In genomic region chr6:51678905-51679620, GRCh38 we compare ENCODE assay signal across 9 cellular contexts.
DNase-seq lines count a peak whose midpoint lies in the region; ATAC-seq and TF ChIP-seq lines count a peak whose summit lies in the region.
"Had no signal": no experiment of that assay in that cellular context is flagged by ENCODE, and none has a peak within 500 bp of the region (broad histone marks: within the 10 kb centered on the region; RNA-seq: fewer than 3 reads in every experiment).

No MANE protein-coding gene starts in this region.

- peak overlapping the region; percentile 75 for H3K27ac Mint-ChIP-seq in osteocyte (ENCODE audit: unreplicated experiment)
- H3K27ac Mint-ChIP-seq: activated T-cell treated with anti-CD3 and anti-CD28 coated beads, Interleukin-2, amount 50 U/mL, for 24 hours had no signal

- no peaks in the 10 kb centered on the region for H3K9me3 ChIP-seq in PC-3 (ENCODE audit: low read length)

- H3K9ac ChIP-seq in PC-3 (ENCODE audit: low read length), result peak overlapping the region; percentile 95

- H3K4me2 ChIP-seq in PC-3 (ENCODE audit: low read length), result peak overlapping the region; percentile 84

- BruUV-seq in PC-3 (replicated peaks; lab: Mats Ljungman, UMichigan), result no TSS peak

- H3K4me3 ChIP-seq in PC-3 (ENCODE audit: low read length), result peak overlapping the region; percentile 42

- POLR2A ChIA-PET in PC-3 (lab: Charles Lee; ENCODE audit: unreplicated experiment), result no interaction called here

- no peaks in the 10 kb centered on the region for H3K9me2 ChIP-seq in PC-3 (replicated peaks; ENCODE audit: low read length)

- CTCF ChIA-PET in PC-3 (lab: Charles Lee), result no interaction called here

- peaks cover 18% of the 10 kb centered on the region for H3K4me1 Mint-ChIP-seq in osteocyte (ENCODE audit: unreplicated experiment)

- H3K9me3 Mint-ChIP-seq in osteocyte (ENCODE audit: unreplicated experiment), result peaks cover 5% of the 10 kb centered on the region
- H3K9me3 Mint-ChIP-seq: activated T-cell treated with anti-CD3 and anti-CD28 coated beads, Interleukin-2, amount 50 U/mL, for 24 hours had no signal

- peak; percentile 92 for DNase-seq in PC-3
- no peak for DNase-seq in osteocyte (ENCODE audit: extremely low spot score, unreplicated experiment)
- no peak for DNase-seq in NOMO-1 treated with dmso at 0.1 percent for 144 hours (lab: John Stamatoyannopoulos, UW; ENCODE audit: unreplicated experiment)
- no peak for DNase-seq in NCI-H226
- DNase-seq: activated T-cell treated with anti-CD3 and anti-CD28 coated beads, Interleukin-2, amount 50 U/mL, for 24 hours; kidney glomerular epithelial cell had no signal

- intact Hi-C loops in PC-3 (cut with micrococcal nuclease), result loop anchor here (10.0 kb wide), 1 partner anchor 166 kb away; no protein-coding TSS in a partner anchor

- no peaks in the 10 kb centered on the region for H4K20me1 ChIP-seq in PC-3 (ENCODE audit: low read length)

- ATAC-seq in GM19351 (IDR thresholded peaks at IDR 0.05; ENCODE audit: unreplicated experiment) (peak; percentile 91), HG02798 (IDR thresholded peaks at IDR 0.05; ENCODE audit: poor library complexity, unreplicated experiment) (peak; percentile 76), PC-3 (peak; percentile 86), HG03280 (IDR thresholded peaks at IDR 0.05; ENCODE audit: unreplicated experiment) (no peak)

- no peaks in the 10 kb centered on the region for H3K79me2 ChIP-seq in PC-3 (ENCODE audit: low read length)

- peak overlapping the region; percentile 100 for H3K27ac ChIP-seq in PC-3 (ENCODE audit: low read length)

- peak overlapping the region; percentile 66 for H2AFZ ChIP-seq in PC-3 (ENCODE audit: low read length)

- TF ChIP-seq CTCF in PC-3 (conservative IDR thresholded peaks at IDR 0.05; ENCODE audit: low read depth, low read length), result no peak
- no peak for TF ChIP-seq CTCF in osteocyte (IDR thresholded peaks at IDR 0.05)

- H3K4me3 Mint-ChIP-seq in osteocyte (ENCODE audit: unreplicated experiment), result peak overlapping the region; percentile 23
- H3K4me3 Mint-ChIP-seq: activated T-cell treated with anti-CD3 and anti-CD28 coated beads, Interleukin-2, amount 50 U/mL, for 24 hours had no signal

- no peaks in the 10 kb centered on the region for H3K36me3 ChIP-seq in PC-3 (ENCODE audit: low read depth, low read length)

- H3K4me1 ChIP-seq in PC-3 (ENCODE audit: insufficient read depth, low read length), result peaks cover 35% of the 10 kb centered on the region

- no peaks in the 10 kb centered on the region for H3K27me3 ChIP-seq in PC-3 (ENCODE audit: low read length)

- H3K36me3 Mint-ChIP-seq in osteocyte (ENCODE audit: unreplicated experiment), result no peaks in the 10 kb centered on the region

- peaks cover 6% of the 10 kb centered on the region for H3F3A ChIP-seq in PC-3 (ENCODE audit: low read length, unreplicated experiment)

- no peaks in the 10 kb centered on the region for H3K27me3 Mint-ChIP-seq in osteocyte (ENCODE audit: unreplicated experiment)
- H3K27me3 Mint-ChIP-seq: activated T-cell treated with anti-CD3 and anti-CD28 coated beads, Interleukin-2, amount 50 U/mL, for 24 hours had no signal
